12 cellular contexts compared by ENCODE assay signal in the genomic region with DNA sequence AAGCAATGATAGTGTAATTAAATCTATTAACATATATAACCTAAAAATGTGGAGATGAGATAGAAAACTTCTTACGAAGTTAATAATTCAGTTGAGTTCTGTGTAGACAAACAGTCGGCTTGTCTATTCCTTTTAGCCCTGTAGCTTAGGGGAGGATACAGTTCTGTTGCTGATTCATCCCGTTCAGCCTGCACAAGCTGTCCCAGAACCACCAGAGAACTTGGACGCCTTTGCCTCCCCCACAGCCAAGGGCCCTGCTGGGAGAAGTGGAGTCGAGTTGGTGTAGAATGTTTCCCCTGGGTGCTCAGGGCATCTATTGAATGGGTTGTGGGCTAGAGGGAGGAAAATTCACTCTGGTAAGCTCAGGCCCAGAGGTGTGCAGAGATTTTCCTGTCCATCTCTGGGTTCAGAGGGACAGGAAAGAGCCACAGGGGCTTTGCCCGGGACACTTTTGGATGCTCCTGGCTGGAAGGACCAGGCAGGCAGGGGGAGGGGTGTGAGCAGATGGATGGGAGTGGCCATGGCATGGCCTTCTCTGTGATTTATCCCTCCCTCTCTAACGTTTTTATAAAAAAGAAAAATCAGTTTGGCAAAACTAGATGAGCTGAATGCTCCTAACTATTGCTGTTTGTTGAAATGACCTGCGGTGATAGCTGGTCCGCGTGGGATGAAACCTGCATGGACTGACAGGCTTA. TPM values are rescaled to one million over a fixed set of nuclear protein-coding genes. Genes with fewer than 3 reads are reported as not detected.
DNase-seq lines count a peak whose midpoint lies in the region; ATAC-seq and TF ChIP-seq lines count a peak whose summit lies in the region.
"Had no signal": no experiment of that assay in that cellular context is flagged by ENCODE, and none has a peak within 500 bp of the region (broad histone marks: within the 10 kb centered on the region; RNA-seq: fewer than 3 reads in every experiment).

No MANE protein-coding gene starts in this region.

- no peak for TF ChIP-seq CTCF in AG10803 (conservative IDR thresholded peaks at IDR 0.05; ENCODE audit: low read length)
- TF ChIP-seq CTCF in fibroblast of pulmonary artery (IDR thresholded peaks at IDR 0.05; ENCODE audit: low read length, missing control alignments) = no peak
- no peak for TF ChIP-seq CTCF in omental fat pad (IDR thresholded peaks at IDR 0.05)
- TF ChIP-seq CTCF in progenitor cell of endocrine pancreas (IDR thresholded peaks at IDR 0.05; ENCODE audit: unreplicated experiment) = no peak
- no peak for TF ChIP-seq CTCF in type B pancreatic cell (conservative IDR thresholded peaks at IDR 0.05)

- peak; percentile 82 for DNase-seq in AG10803 (ENCODE audit: low read depth)
- peak; percentile 24 for DNase-seq in NCI-H226
- peak; percentile 82 for DNase-seq in fibroblast of pulmonary artery (ENCODE audit: low read depth)
- DNase-seq in omental fat pad (ENCODE audit: low spot score) = no peak
- no peak for DNase-seq in caudate nucleus (lab: John Stamatoyannopoulos, UW)
- DNase-seq in progenitor cell of endocrine pancreas (ENCODE audit: low spot score, unreplicated experiment) = no peak
- no peak for DNase-seq in type B pancreatic cell (ENCODE audit: extremely low spot score, unreplicated experiment)
- DNase-seq: NCI-H1930 had no signal

- H3K4me3 Mint-ChIP-seq in progenitor cell of endocrine pancreas (ENCODE audit: low read depth) (no peak overlapping the region), type B pancreatic cell (no peak overlapping the region)
- H3K4me3 Mint-ChIP-seq: activated CD8-positive, alpha-beta memory T cell treated with anti-CD3 and anti-CD28 coated beads, Interleukin-2, amount 10 ng/mL, durations not matched to agents 7 days and 5 days had no signal

- ATAC-seq in omental fat pad (ENCODE audit: low FRiP score) (peak; percentile 85), GM18505 (IDR thresholded peaks at IDR 0.05; ENCODE audit: unreplicated experiment) (no peak)

- H3K27me3 Mint-ChIP-seq in progenitor cell of endocrine pancreas = peaks cover 16% of the 10 kb centered on the region
- H3K27me3 Mint-ChIP-seq in type B pancreatic cell = peaks cover 14% of the 10 kb centered on the region
- H3K27me3 Mint-ChIP-seq: activated CD8-positive, alpha-beta memory T cell treated with anti-CD3 and anti-CD28 coated beads, Interleukin-2, amount 10 ng/mL, durations not matched to agents 7 days and 5 days had no signal

- no peak overlapping the region for H3K27ac ChIP-seq in caudate nucleus (ENCODE audit: low read depth, low read length)

- H3K36me3 Mint-ChIP-seq in progenitor cell of endocrine pancreas (ENCODE audit: insufficient read depth) (no peaks in the 10 kb centered on the region), type B pancreatic cell (no peaks in the 10 kb centered on the region)
- H3K36me3 Mint-ChIP-seq: stimulated activated effector memory CD8-positive, alpha-beta T cell treated with anti-CD3 and anti-CD28 coated beads, Interleukin-12 subunit alpha, Interleukin-12 subunit beta, amount 100 ng/mL, for 72 hours had no signal

- H3K4me3 ChIP-seq in AG10803 (ENCODE audit: low read length) = no peak overlapping the region
- no peak overlapping the region for H3K4me3 ChIP-seq in fibroblast of pulmonary artery (replicated peaks; ENCODE audit: low read depth, low read length)

- H3K9me3 Mint-ChIP-seq in progenitor cell of endocrine pancreas (ENCODE audit: low read depth) = no peaks in the 10 kb centered on the region
- no peaks in the 10 kb centered on the region for H3K9me3 Mint-ChIP-seq in type B pancreatic cell
- H3K9me3 Mint-ChIP-seq: central memory CD8-positive, alpha-beta T cell; stimulated activated effector memory CD8-positive, alpha-beta T cell treated with anti-CD3 and anti-CD28 coated beads, Interleukin-12 subunit alpha, Interleukin-12 subunit beta, amount 100 ng/mL, for 72 hours had no signal

- H3K27ac Mint-ChIP-seq in progenitor cell of endocrine pancreas (no peak overlapping the region), type B pancreatic cell (no peak overlapping the region)
- H3K27ac Mint-ChIP-seq: activated CD8-positive, alpha-beta memory T cell treated with anti-CD3 and anti-CD28 coated beads, Interleukin-2, amount 10 ng/mL, durations not matched to agents 7 days and 5 days; stimulated activated effector memory CD8-positive, alpha-beta T cell treated with anti-CD3 and anti-CD28 coated beads, Interleukin-12 subunit alpha, Interleukin-12 subunit beta, amount 100 ng/mL, for 72 hours had no signal

- no peak for TF ChIP-seq POLR2A in GM18505 (IDR thresholded peaks at IDR 0.05; ENCODE audit: borderline replicate concordance, extremely low read depth, insufficient read depth, insufficient read length)

- H3K4me1 Mint-ChIP-seq in progenitor cell of endocrine pancreas (ENCODE audit: low read depth) (no peaks in the 10 kb centered on the region), type B pancreatic cell (ENCODE audit: unreplicated experiment) (peaks cover 9% of the 10 kb centered on the region)

RNA-seq across cellular contexts. Expression of a gene that starts 42.8 kb away (rescaled TPM):
- total RNA-seq in omental fat pad (1 to 10 TPM in 1 of 4 donors, under 1 TPM in 1, not detected in 2; 0.09 to 2.0 TPM), progenitor cell of endocrine pancreas (2.9 and 4.0 TPM in 2 replicates), type B pancreatic cell (ENCODE audit: low replicate concordance) (0.07 and 0.14 TPM in 2 replicates)
- total RNA-seq: activated CD8-positive, alpha-beta memory T cell treated with anti-CD3 and anti-CD28 coated beads, Interleukin-2, amount 10 ng/mL, durations not matched to agents 7 days and 5 days had no signal

Comparison
In these comparisons a context has a peak if more than half of its experiments do, and no peak if none do; other contexts are left out.
1. DNase-seq: peak in AG10803 (single experiment), NCI-H226 (single experiment) and fibroblast of pulmonary artery (single experiment); none in omental fat pad (single experiment), caudate nucleus (0 of 61), progenitor cell of endocrine pancreas (single experiment) and type B pancreatic cell (single experiment).